Comparison of ENCODE assay signal across 8 cellular contexts in genomic region chr2:233470007-233470687, GRCh38.
DNase-seq lines count a peak whose midpoint lies in the region; ATAC-seq and TF ChIP-seq lines count a peak whose summit lies in the region.

No MANE protein-coding gene starts in this region.

- TF ChIP-seq POLR2A in gastroesophageal sphincter (IDR thresholded peaks at IDR 0.05): no peak

- H3K36me3 Mint-ChIP-seq in activated naive CD4-positive, alpha-beta T cell treated with anti-CD3 and anti-CD28 coated beads for 36 hours (ENCODE audit: low read depth): peaks cover 29% of the 10 kb centered on the region
- H3K36me3 Mint-ChIP-seq in naive B cell (peaks cover 28 to 53% of the 10 kb centered on the region in 2 donors), progenitor cell of endocrine pancreas (ENCODE audit: insufficient read depth) (peaks cover 16% of the 10 kb centered on the region)

- peaks cover 0 to 60% of the 10 kb centered on the region in 2 donors for H3K36me3 ChIP-seq in gastroesophageal sphincter

- peak overlapping the region in 3 of 4 donors; percentile 72 to 76 (median 75) for H3K27ac ChIP-seq in gastroesophageal sphincter

- H3K27ac Mint-ChIP-seq in activated naive CD4-positive, alpha-beta T cell treated with anti-CD3 and anti-CD28 coated beads for 36 hours: peak overlapping the region; percentile 24
- H3K27ac Mint-ChIP-seq in naive B cell (peak overlapping the region in 4 of 6 donors; percentile 43 to 77 (median 59)), progenitor cell of endocrine pancreas (no peak overlapping the region)

- WGBS in gastroesophageal sphincter (ENCODE audit: low coverage in 1 of 2), 2 donors: 0% methylated on average over 4 of the region's 20 CpGs; no CpG with 5 or more reads in 1 of the 2 donors

- peak overlapping the region in 1 of 2 donors; percentile 21 for H3K4me3 ChIP-seq in gastroesophageal sphincter

- peaks cover 0 to 26% (median 11%) of the 10 kb centered on the region in 3 donors for H3K4me1 ChIP-seq in gastroesophageal sphincter

- no peaks in the 10 kb centered on the region for H3K27me3 Mint-ChIP-seq in activated naive CD4-positive, alpha-beta T cell treated with anti-CD3 and anti-CD28 coated beads for 36 hours (ENCODE audit: low read depth)
- H3K27me3 Mint-ChIP-seq in naive B cell (no peaks in the 10 kb centered on the region), progenitor cell of endocrine pancreas (no peaks in the 10 kb centered on the region)

- no peak for TF ChIP-seq EP300 in gastroesophageal sphincter (IDR thresholded peaks at IDR 0.05)

- TF ChIP-seq CTCF in gastroesophageal sphincter (IDR thresholded peaks at IDR 0.05) (no peak), progenitor cell of endocrine pancreas (IDR thresholded peaks at IDR 0.05; ENCODE audit: unreplicated experiment) (no peak)

- H3K4me3 Mint-ChIP-seq in activated naive CD4-positive, alpha-beta T cell treated with anti-CD3 and anti-CD28 coated beads for 36 hours: no peak overlapping the region
- H3K4me3 Mint-ChIP-seq in naive B cell (no peak overlapping the region), progenitor cell of endocrine pancreas (ENCODE audit: low read depth) (no peak overlapping the region)

- CTCF ChIA-PET in activated naive CD4-positive, alpha-beta T cell treated with anti-CD3 and anti-CD28 coated beads for 36 hours (lab: Charles Lee): no interaction called here

- DNase-seq in activated naive CD4-positive, alpha-beta T cell treated with anti-CD3 and anti-CD28 coated beads for 36 hours: no peak
- DNase-seq in activated naive CD4-positive, alpha-beta T cell treated with anti-CD3 and anti-CD28 coated beads, Interleukin-2, amount 50 U/mL, for 16 hours: no peak
- DNase-seq in naive B cell: no peak
- DNase-seq in ureter (ENCODE audit: low spot score): peak; percentile 67
- DNase-seq in HPDE6-E6E7 (ENCODE audit: extremely low spot score): no peak
- no peak for DNase-seq in progenitor cell of endocrine pancreas (ENCODE audit: low spot score, unreplicated experiment)
- DNase-seq in OCI-M1 (lab: John Stamatoyannopoulos, UW): no peak

- no peaks in the 10 kb centered on the region for H3K27me3 ChIP-seq in gastroesophageal sphincter

- no peaks in the 10 kb centered on the region for H3K9me3 Mint-ChIP-seq in activated naive CD4-positive, alpha-beta T cell treated with anti-CD3 and anti-CD28 coated beads for 36 hours
- H3K9me3 Mint-ChIP-seq in naive B cell: peaks cover 0 to 3% (median 0%) of the 10 kb centered on the region in 7 donors
- H3K9me3 Mint-ChIP-seq in progenitor cell of endocrine pancreas (ENCODE audit: low read depth): no peaks in the 10 kb centered on the region

- no peaks in the 10 kb centered on the region for H3K9me3 ChIP-seq in gastroesophageal sphincter

- H3K4me1 Mint-ChIP-seq in activated naive CD4-positive, alpha-beta T cell treated with anti-CD3 and anti-CD28 coated beads for 36 hours (ENCODE audit: low read depth): no peaks in the 10 kb centered on the region
- peaks cover 0 to 10% (median 0%) of the 10 kb centered on the region in 3 donors for H3K4me1 Mint-ChIP-seq in naive B cell
- no peaks in the 10 kb centered on the region for H3K4me1 Mint-ChIP-seq in progenitor cell of endocrine pancreas (ENCODE audit: low read depth)

- intact Hi-C loops in activated naive CD4-positive, alpha-beta T cell treated with anti-CD3 and anti-CD28 coated beads for 36 hours (cut with micrococcal nuclease): no loop called here

- ATAC-seq in gastroesophageal sphincter (peak; percentile 82), naive B cell (ENCODE audit: low read depth in 2 of 2) (no peak)
